8 cellular contexts compared by ENCODE assay signal in the genomic region with DNA sequence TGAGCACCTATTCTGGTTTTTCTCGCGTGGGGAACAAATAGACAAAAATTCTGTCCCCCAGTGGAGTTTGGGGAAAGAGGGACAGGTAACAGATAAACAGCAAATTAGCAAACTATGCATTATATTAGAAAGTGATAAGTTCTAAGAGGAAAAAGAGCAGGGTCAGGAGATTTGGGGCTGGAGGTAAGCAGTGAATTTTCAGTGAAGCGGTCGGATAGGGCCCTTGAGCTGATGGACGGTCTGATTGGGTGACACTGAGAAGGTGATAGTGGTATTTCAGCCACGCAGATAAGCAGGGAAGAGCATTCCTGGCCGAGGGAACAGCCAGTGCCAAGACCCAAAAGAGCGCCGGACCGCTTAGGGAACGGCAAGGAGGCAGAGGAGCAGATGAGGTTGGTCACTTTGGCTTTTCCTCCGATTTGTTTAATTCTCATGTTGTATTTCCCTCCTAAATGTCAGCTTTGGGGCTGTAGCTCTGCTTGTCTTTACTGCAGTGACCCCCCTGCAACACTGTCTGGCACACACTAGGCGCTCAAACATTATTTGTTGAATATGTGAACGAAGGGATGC. TPM values are rescaled to one million over a fixed set of nuclear protein-coding genes. Genes with fewer than 3 reads are reported as not detected.
DNase-seq lines count a peak whose midpoint lies in the region; ATAC-seq and TF ChIP-seq lines count a peak whose summit lies in the region.

No MANE protein-coding gene starts in this region.

- H3K9me2 ChIP-seq in OCI-LY7 (ENCODE audit: insufficient read depth, low read length) = no peaks in the 10 kb centered on the region

- WGBS in suprapubic skin = 31% methylated on average over 14 of the region's 14 CpGs

- H3K36me3 Mint-ChIP-seq in T-helper 1 cell treated with Interleukin-12 subunit alpha and Interleukin-12 subunit beta and Interleukin-4 antibody, amounts not matched to agents 30 μg/mL and 1 μg/mL, for 36 hours (ENCODE audit: low read depth) = no peaks in the 10 kb centered on the region
- H3K36me3 Mint-ChIP-seq in MCF 10A (ENCODE audit: insufficient read depth, unreplicated experiment) = no peaks in the 10 kb centered on the region

- H4K20me1 ChIP-seq in OCI-LY7 (ENCODE audit: insufficient read depth, low read length) = no peaks in the 10 kb centered on the region

- H3K27ac Mint-ChIP-seq in T-helper 1 cell treated with Interleukin-12 subunit alpha and Interleukin-12 subunit beta and Interleukin-4 antibody, amounts not matched to agents 30 μg/mL and 1 μg/mL, for 36 hours = no peak overlapping the region
- no peak overlapping the region for H3K27ac Mint-ChIP-seq in MCF 10A (ENCODE audit: low read depth, unreplicated experiment)

- H2AFZ ChIP-seq in OCI-LY7 (ENCODE audit: low read length) = no peak overlapping the region

- no TSS peak for BruUV-seq in MCF 10A (replicated peaks; lab: Mats Ljungman, UMichigan)
- no TSS peak for BruUV-seq in OCI-LY7 (replicated peaks; lab: Mats Ljungman, UMichigan)

- H3K27ac ChIP-seq in left lung (no peak overlapping the region), suprapubic skin (peak overlapping the region; percentile 49), OCI-LY7 (ENCODE audit: low read depth, low read length, poor library complexity, severe bottlenecking) (no peak overlapping the region)

- intact Hi-C loops in MCF 10A (cut with micrococcal nuclease) = no loop called here
- intact Hi-C loops in left lung (cut with DNase I) = no loop called here
- intact Hi-C loops in OCI-LY7 (cut with micrococcal nuclease; ENCODE audit: unreplicated experiment) = no loop called here

- POLR2A ChIA-PET in MCF 10A (lab: Yijun Ruan, JAX) (interaction anchor here (0.6 to 2.0 kb wide), 6 partner anchors 10 to 59 kb away, joined by 3 to 13 read pairs (median 5); no protein-coding TSS in a partner anchor), HEK293T (lab: Yijun Ruan, JAX) (no interaction called here), OCI-LY7 (lab: Charles Lee) (interaction anchor here (0.6 to 0.7 kb wide), 2 partner anchors 9 to 178 kb away, joined by 3 to 4 read pairs; no protein-coding TSS in a partner anchor)

- TF ChIP-seq POLR2A in suprapubic skin (IDR thresholded peaks at IDR 0.05) = no peak

- H3K4me3 ChIP-seq in left lung = peak overlapping the region; percentile 32 to 33
- H3K4me3 ChIP-seq in suprapubic skin = peak overlapping the region; percentile 47
- no peak overlapping the region for H3K4me3 ChIP-seq in OCI-LY7 (ENCODE audit: low read depth, low read length, poor library complexity, severe bottlenecking)

- TF ChIP-seq EP300 in suprapubic skin (IDR thresholded peaks at IDR 0.05) = no peak

- H3K9me3 Mint-ChIP-seq in T-helper 1 cell treated with Interleukin-12 subunit alpha and Interleukin-12 subunit beta and Interleukin-4 antibody, amounts not matched to agents 30 μg/mL and 1 μg/mL, for 36 hours = no peaks in the 10 kb centered on the region
- no peaks in the 10 kb centered on the region for H3K9me3 Mint-ChIP-seq in MCF 10A (ENCODE audit: unreplicated experiment)

- H3K27me3 ChIP-seq in left lung = peaks cover 16 to 77% of the 10 kb centered on the region in 2 donors
- H3K27me3 ChIP-seq in suprapubic skin = peaks cover 8% of the 10 kb centered on the region

- H3K36me3 ChIP-seq in left lung = no peaks in the 10 kb centered on the region
- no peaks in the 10 kb centered on the region for H3K36me3 ChIP-seq in suprapubic skin
- H3K36me3 ChIP-seq in OCI-LY7 (ENCODE audit: insufficient read depth, low read length) = no peaks in the 10 kb centered on the region

- DNase-seq in T-helper 1 cell (no peak), MCF 10A (ENCODE audit: unreplicated experiment) (no peak), left lung (no peak), suprapubic skin (ENCODE audit: low spot score in 2 of 2) (no peak), HEK293T (ENCODE audit: extremely low spot score) (no peak), 8988T (no peak), OCI-LY7 (ENCODE audit: low spot score) (no peak)

- CTCF ChIA-PET in MCF 10A (lab: Yijun Ruan, JAX) = interaction anchor here (0.9 to 1.4 kb wide), 2 partner anchors 29 to 58 kb away, joined by 3 to 4 read pairs; no protein-coding TSS in a partner anchor
- CTCF ChIA-PET in HEK293T (lab: Yijun Ruan, JAX) = no interaction called here
- CTCF ChIA-PET in OCI-LY7 (lab: Charles Lee; ENCODE audit: unreplicated experiment) = no interaction called here

- H3K9me3 ChIP-seq in left lung (no peaks in the 10 kb centered on the region), suprapubic skin (no peaks in the 10 kb centered on the region), OCI-LY7 (ENCODE audit: low read length) (no peaks in the 10 kb centered on the region)

- H3K27me3 Mint-ChIP-seq in T-helper 1 cell treated with Interleukin-12 subunit alpha and Interleukin-12 subunit beta and Interleukin-4 antibody, amounts not matched to agents 30 μg/mL and 1 μg/mL, for 36 hours (ENCODE audit: low read depth) = peaks cover 81% of the 10 kb centered on the region
- H3K27me3 Mint-ChIP-seq in MCF 10A (ENCODE audit: insufficient read depth, unreplicated experiment) = peaks cover 27% of the 10 kb centered on the region

- peak; percentile 26 for ATAC-seq in left lung

- TF ChIP-seq CTCF in MCF 10A (IDR thresholded peaks at IDR 0.05; ENCODE audit: unreplicated experiment) (no peak), left lung (IDR thresholded peaks at IDR 0.05) (no peak), suprapubic skin (IDR thresholded peaks at IDR 0.05) (no peak), OCI-LY7 (conservative IDR thresholded peaks at IDR 0.05; ENCODE audit: low read length) (no peak)

- no peaks in the 10 kb centered on the region for H3K4me1 ChIP-seq in left lung
- H3K4me1 ChIP-seq in suprapubic skin = peaks cover 35% of the 10 kb centered on the region
- no peaks in the 10 kb centered on the region for H3K4me1 ChIP-seq in OCI-LY7 (ENCODE audit: insufficient read depth, low read length, poor library complexity, severe bottlenecking)

- H3K4me2 ChIP-seq in OCI-LY7 (ENCODE audit: low read length) = no peak overlapping the region

- peak overlapping the region; percentile 43 for H3K4me3 Mint-ChIP-seq in T-helper 1 cell treated with Interleukin-12 subunit alpha and Interleukin-12 subunit beta and Interleukin-4 antibody, amounts not matched to agents 30 μg/mL and 1 μg/mL, for 36 hours
- peak overlapping the region; percentile 69 for H3K4me3 Mint-ChIP-seq in MCF 10A (ENCODE audit: unreplicated experiment)

- peaks cover 11% of the 10 kb centered on the region for H3K4me1 Mint-ChIP-seq in T-helper 1 cell treated with Interleukin-12 subunit alpha and Interleukin-12 subunit beta and Interleukin-4 antibody, amounts not matched to agents 30 μg/mL and 1 μg/mL, for 36 hours (ENCODE audit: low read depth)
- peaks cover 15% of the 10 kb centered on the region for H3K4me1 Mint-ChIP-seq in MCF 10A (ENCODE audit: insufficient read depth, unreplicated experiment)

- no peaks in the 10 kb centered on the region for H3K79me2 ChIP-seq in OCI-LY7 (ENCODE audit: insufficient read depth, low read depth, low read length)

TF ChIP-seq in HEK293T, 16 proteins besides CTCF, POLR2A, EP300 and RAD21:
- no peak for TF ChIP-seq TARDBP (IDR thresholded peaks at IDR 0.05)
- TF ChIP-seq SUZ12 (IDR thresholded peaks at IDR 0.05) = no peak
- no peak for TF ChIP-seq FOXA1 (IDR thresholded peaks at IDR 0.05)
- no peak for TF ChIP-seq ZNF384 (IDR thresholded peaks at IDR 0.05)
- TF ChIP-seq L3MBTL2 (conservative IDR thresholded peaks at IDR 0.05) = no peak
- TF ChIP-seq CTBP1 (IDR thresholded peaks at IDR 0.05; ENCODE audit: borderline replicate concordance) = no peak
- no peak for TF ChIP-seq LEF1 (IDR thresholded peaks at IDR 0.05; ENCODE audit: borderline replicate concordance)
- TF ChIP-seq HDGF (IDR thresholded peaks at IDR 0.05; ENCODE audit: borderline replicate concordance) = no peak
TF ChIP-seq in HEK293T: peak in this region for 0.

RNA-seq across cellular contexts. Expression of gene PTPN3, which starts 1.0 kb away (rescaled TPM):
- total RNA-seq in MCF 10A (2022) (6.3 and 6.9 TPM in 2 replicates), left lung (10 to 100 TPM; 15.1 to 15.9 TPM), suprapubic skin (10 to 100 TPM; 31.6 to 64.0 (median 38.7) TPM), OCI-LY7 (2022) (not detected in 2 replicates)
- total RNA-seq in OCI-LY7 (2014; rRNA removed; shearing (Covaris generic)) = 0.03 TPM in 1 of 2 replicates, not detected in the other
